In genomic region chr3:99637381-99638111, GRCh38 we compare ENCODE assay signal across 9 cellular contexts. TPM values are rescaled to one million over a fixed set of nuclear protein-coding genes. Genes with fewer than 3 reads are reported as not detected.
DNase-seq lines count a peak whose midpoint lies in the region; ATAC-seq and TF ChIP-seq lines count a peak whose summit lies in the region.
"Had no signal": no experiment of that assay in that cellular context is flagged by ENCODE, and none has a peak within 500 bp of the region (broad histone marks: within the 10 kb centered on the region; RNA-seq: fewer than 3 reads in every experiment).

No MANE protein-coding gene starts in this region.

- in situ Hi-C loops in Panc1 (cut with HindIII; ENCODE audit: low pct_unique_long_range_greater_than_20kb, low sequenced_read_pairs), result no loop called here

- CTCF ChIA-PET in CD8-positive, alpha-beta memory T cell (lab: Charles Lee), result no interaction called here
- CTCF ChIA-PET in Panc1 (lab: Charles Lee), result interaction anchor here (0.6 kb wide), 3 partner anchors 10 to 95 kb away, joined by 3 to 4 read pairs (median 4); no protein-coding TSS in a partner anchor
- CTCF ChIA-PET in activated CD4-positive, alpha-beta T cell treated with anti-CD3 and anti-CD28 coated beads, Interleukin-2, amount 10 ng/mL, durations not matched to agents 7 days and 5 days (lab: Charles Lee), result interaction anchor here (0.6 kb wide), 1 partner anchor 267 kb away, joined by 3 read pairs; no protein-coding TSS in a partner anchor

- H3K4me3 Mint-ChIP-seq in CD8-positive, alpha-beta memory T cell, result peak overlapping the region in 5 of 7 donors; percentile 22 to 62 (median 37)
- H3K4me3 Mint-ChIP-seq in nephron progenitor cell, result peak overlapping the region; percentile 87
- no peak overlapping the region for H3K4me3 Mint-ChIP-seq in activated CD4-positive, alpha-beta T cell treated with anti-CD3 and anti-CD28 coated beads, Interleukin-2, amount 10 ng/mL, durations not matched to agents 7 days and 5 days
- H3K4me3 Mint-ChIP-seq: central memory CD8-positive, alpha-beta T cell had no signal

- no peak for TF ChIP-seq CTCF in Panc1 (IDR thresholded peaks at IDR 0.05)
- no peak for TF ChIP-seq CTCF in esophagus muscularis mucosa (IDR thresholded peaks at IDR 0.05)
- no peak for TF ChIP-seq CTCF in nephron progenitor cell (IDR thresholded peaks at IDR 0.05)

- POLR2A ChIA-PET in CD8-positive, alpha-beta memory T cell (lab: Charles Lee), result no interaction called here
- POLR2A ChIA-PET in Panc1 (lab: Charles Lee), result no interaction called here
- POLR2A ChIA-PET in activated CD4-positive, alpha-beta T cell treated with anti-CD3 and anti-CD28 coated beads, Interleukin-2, amount 10 ng/mL, durations not matched to agents 7 days and 5 days (lab: Charles Lee), result no interaction called here

- no peaks in the 10 kb centered on the region for H3K36me3 Mint-ChIP-seq in CD8-positive, alpha-beta memory T cell
- no peaks in the 10 kb centered on the region for H3K36me3 Mint-ChIP-seq in nephron progenitor cell (ENCODE audit: low read depth)
- H3K36me3 Mint-ChIP-seq in activated CD4-positive, alpha-beta T cell treated with anti-CD3 and anti-CD28 coated beads, Interleukin-2, amount 10 ng/mL, durations not matched to agents 7 days and 5 days (ENCODE audit: low read depth), result no peaks in the 10 kb centered on the region

- peaks cover 0 to 8% (median 2%) of the 10 kb centered on the region in 5 donors for H3K9me3 Mint-ChIP-seq in CD8-positive, alpha-beta memory T cell
- no peaks in the 10 kb centered on the region for H3K9me3 Mint-ChIP-seq in nephron progenitor cell
- H3K9me3 Mint-ChIP-seq in activated CD4-positive, alpha-beta T cell treated with anti-CD3 and anti-CD28 coated beads, Interleukin-2, amount 10 ng/mL, durations not matched to agents 7 days and 5 days, result no peaks in the 10 kb centered on the region
- H3K9me3 Mint-ChIP-seq: central memory CD8-positive, alpha-beta T cell had no signal

- H3K27ac Mint-ChIP-seq in CD8-positive, alpha-beta memory T cell, result peak overlapping the region in 1 of 8 donors; percentile 1
- H3K27ac Mint-ChIP-seq in nephron progenitor cell, result peak overlapping the region; percentile 11
- no peak overlapping the region for H3K27ac Mint-ChIP-seq in activated CD4-positive, alpha-beta T cell treated with anti-CD3 and anti-CD28 coated beads, Interleukin-2, amount 10 ng/mL, durations not matched to agents 7 days and 5 days

- H3K27me3 Mint-ChIP-seq in CD8-positive, alpha-beta memory T cell, result peaks cover 31 to 73% of the 10 kb centered on the region in 2 donors
- H3K27me3 Mint-ChIP-seq in nephron progenitor cell (ENCODE audit: low read depth, poor library complexity), result peaks cover 90% of the 10 kb centered on the region
- H3K27me3 Mint-ChIP-seq in activated CD4-positive, alpha-beta T cell treated with anti-CD3 and anti-CD28 coated beads, Interleukin-2, amount 10 ng/mL, durations not matched to agents 7 days and 5 days, result peaks cover 63% of the 10 kb centered on the region

- H3K27me3 ChIP-seq in CD8-positive, alpha-beta memory T cell (ENCODE audit: insufficient read depth, low read length, poor library complexity, severe bottlenecking), result peaks cover 10% of the 10 kb centered on the region
- peaks cover 62% of the 10 kb centered on the region for H3K27me3 ChIP-seq in Panc1 (ENCODE audit: control insufficient read depth, insufficient read depth, low read length)
- no peaks in the 10 kb centered on the region for H3K27me3 ChIP-seq in esophagus muscularis mucosa

- peak; percentile 59 for ATAC-seq in Panc1

- H3K4me1 ChIP-seq in CD8-positive, alpha-beta memory T cell (ENCODE audit: insufficient read depth, low read length), result no peaks in the 10 kb centered on the region
- H3K4me1 ChIP-seq in Panc1 (ENCODE audit: control insufficient read depth, insufficient read depth, low read length) (peaks cover 14% of the 10 kb centered on the region; the same call in 1 of the 2 replicates), esophagus muscularis mucosa (peaks cover 13 to 63% (median 40%) of the 10 kb centered on the region in 4 donors)

- no peak for TF ChIP-seq EP300 in esophagus muscularis mucosa (IDR thresholded peaks at IDR 0.05)

- intact Hi-C loops in Panc1 (cut with micrococcal nuclease; ENCODE audit: unreplicated experiment) (no loop called here), esophagus muscularis mucosa (cut with DNase I) (loop anchor here (2.0 to 5.0 kb wide), 3 partner anchors 49 to 140 kb away; no protein-coding TSS in a partner anchor)

- no TSS peak for BruUV-seq in Panc1 (replicated peaks; lab: Mats Ljungman, UMichigan)

- no peak overlapping the region for H3K27ac ChIP-seq in CD8-positive, alpha-beta memory T cell (ENCODE audit: low read depth, low read length)
- no peak overlapping the region for H3K27ac ChIP-seq in Panc1 (ENCODE audit: low read length)
- H3K27ac ChIP-seq in esophagus muscularis mucosa (replicated peaks in 1 of 4), result peak overlapping the region; percentile 89 to 93 (median 92)

- no peak for DNase-seq in CD8-positive, alpha-beta memory T cell
- peak; percentile 39 for DNase-seq in Panc1 (ENCODE audit: low read depth, low spot score)
- DNase-seq in esophagus muscularis mucosa (ENCODE audit: extremely low spot score), result no peak
- peak; percentile 35 for DNase-seq in nephron progenitor cell
- no peak for DNase-seq in NCI-H1436 (lab: John Stamatoyannopoulos, UW)
- no peak for DNase-seq in NCI-H2196 treated with DMSO at 0.1 percent for 48 hours (lab: John Stamatoyannopoulos, UW; ENCODE audit: unreplicated experiment)
- DNase-seq in MV-4-11 (lab: John Stamatoyannopoulos, UW), result no peak
- no peak for DNase-seq in activated CD4-positive, alpha-beta T cell treated with anti-CD3 and anti-CD28 coated beads, Interleukin-2, amount 10 ng/mL, durations not matched to agents 7 days and 5 days

- no peaks in the 10 kb centered on the region for H3K36me3 ChIP-seq in CD8-positive, alpha-beta memory T cell (ENCODE audit: insufficient read depth, low read length)
- H3K36me3 ChIP-seq in Panc1 (ENCODE audit: control insufficient read depth, insufficient read depth, low read length) (no peaks in the 10 kb centered on the region), esophagus muscularis mucosa (no peaks in the 10 kb centered on the region)

- H3K9me3 ChIP-seq in CD8-positive, alpha-beta memory T cell (ENCODE audit: low read length), result no peaks in the 10 kb centered on the region
- no peaks in the 10 kb centered on the region for H3K9me3 ChIP-seq in Panc1 (ENCODE audit: control insufficient read depth, insufficient read depth, low read depth, low read length)
- H3K9me3 ChIP-seq in esophagus muscularis mucosa, result no peaks in the 10 kb centered on the region

- H3K4me1 Mint-ChIP-seq in CD8-positive, alpha-beta memory T cell, result peaks cover 2 to 16% (median 15%) of the 10 kb centered on the region in 3 donors
- H3K4me1 Mint-ChIP-seq in nephron progenitor cell, result peaks cover 21% of the 10 kb centered on the region
- H3K4me1 Mint-ChIP-seq in activated CD4-positive, alpha-beta T cell treated with anti-CD3 and anti-CD28 coated beads, Interleukin-2, amount 10 ng/mL, durations not matched to agents 7 days and 5 days, result peaks cover 10% of the 10 kb centered on the region

- no peak for TF ChIP-seq POLR2A in esophagus muscularis mucosa (IDR thresholded peaks at IDR 0.05; ENCODE audit: low read depth)

- WGBS in esophagus muscularis mucosa, result under 1% methylated on average over 16 of the region's 22 CpGs

- H3K4me3 ChIP-seq in CD8-positive, alpha-beta memory T cell (ENCODE audit: low read length), result no peak overlapping the region
- H3K4me3 ChIP-seq in Panc1 (ENCODE audit: low read depth in 2 of 2, low read length in 2 of 2), result peak overlapping the region; percentile 14 to 51; a peak in 3 of 4 replicates
- peak overlapping the region; percentile 61 to 73 (median 67) for H3K4me3 ChIP-seq in esophagus muscularis mucosa

RNA-seq across cellular contexts. Expression of gene COL8A1, which starts 0.8 kb away (rescaled TPM):
- total RNA-seq in CD8-positive, alpha-beta memory T cell, result not detected
- not detected for polyA plus RNA-seq in CD8-positive, alpha-beta memory T cell
- 0.13 TPM for total RNA-seq in Panc1 (2021; ENCODE audit: unreplicated experiment)
- not detected for polyA plus RNA-seq in Panc1 (2012; ENCODE audit: insufficient read length)
- total RNA-seq in esophagus muscularis mucosa, result 100 to 1,000 TPM in 1 of 4 donors, 10 to 100 TPM in 3; 31.5 to 139 (median 71.4) TPM
- total RNA-seq in activated CD4-positive, alpha-beta T cell treated with anti-CD3 and anti-CD28 coated beads, Interleukin-2, amount 10 ng/mL, durations not matched to agents 7 days and 5 days, result under 1 TPM in 1 of 2 experiments, not detected in 1; 0.07 TPM

Comparison
In these comparisons a context has a peak if more than half of its experiments do, and no peak if none do; other contexts are left out.
1. DNase-seq: peak in Panc1 (single experiment) and nephron progenitor cell (single experiment); none in CD8-positive, alpha-beta memory T cell (0 of 5), esophagus muscularis mucosa (single experiment), NCI-H1436 (single experiment), NCI-H2196 treated with DMSO at 0.1 percent for 48 hours (single experiment), MV-4-11 (single experiment) and activated CD4-positive, alpha-beta T cell treated with anti-CD3 and anti-CD28 coated beads, Interleukin-2, amount 10 ng/mL, durations not matched to agents 7 days and 5 days (single experiment).
2. H3K27ac ChIP-seq: peak in esophagus muscularis mucosa (4 of 4); none in CD8-positive, alpha-beta memory T cell (single experiment) and Panc1 (single experiment).
3. RNA of gene COL8A1, which starts 0.8 kb away (total RNA-seq): 31.5 to 139 TPM in esophagus muscularis mucosa; 0.13 TPM in Panc1 (single experiment), 0.07 TPM in activated CD4-positive, alpha-beta T cell treated with anti-CD3 and anti-CD28 coated beads, Interleukin-2, amount 10 ng/mL, durations not matched to agents 7 days and 5 days and not detected in CD8-positive, alpha-beta memory T cell; every median in the first group is over 10 times any median in the second.